8 cellular contexts compared by ENCODE assay signal in the genomic region with DNA sequence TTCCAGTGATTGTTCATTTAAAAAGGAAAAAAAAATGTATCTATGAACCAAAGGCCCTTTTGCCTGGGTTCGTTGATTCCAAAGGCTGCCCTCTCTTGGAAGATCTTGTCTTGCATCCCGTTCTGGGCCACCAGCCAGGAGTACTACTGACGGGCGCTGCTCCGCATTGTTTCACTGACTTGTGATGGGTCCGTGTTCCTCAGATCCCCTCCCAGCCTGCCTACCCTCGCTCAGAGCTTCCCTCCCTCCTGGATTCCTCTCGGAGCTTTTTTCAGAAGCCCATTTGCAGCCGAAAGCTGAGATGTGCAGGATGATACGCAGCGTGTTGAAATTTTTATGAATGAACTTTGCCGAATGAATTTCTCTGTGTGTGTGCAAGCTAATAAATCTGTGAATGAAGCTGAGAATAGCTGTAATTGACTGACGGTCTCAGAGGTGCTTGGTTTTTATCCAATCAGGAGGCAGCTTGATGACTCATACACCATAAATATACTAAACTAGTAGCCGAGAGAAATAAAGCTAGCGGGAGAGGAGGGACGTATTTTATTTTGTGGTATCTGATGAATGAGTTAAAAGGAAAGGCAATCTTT. TPM values are rescaled to one million over a fixed set of nuclear protein-coding genes. Genes with fewer than 3 reads are reported as not detected.
DNase-seq lines count a peak whose midpoint lies in the region; ATAC-seq, FAIRE-seq and TF ChIP-seq lines count a peak whose summit lies in the region.

Gene SHC4, minus strand, starts transcription at position 396 of the 590 bp plus-strand sequence. CDS start 904 bp downstream, outside the sequence.

- no peaks in the 10 kb centered on the region for H3K4me1 ChIP-seq in A549

- CTCF ChIA-PET in A549 (lab: Yijun Ruan, JAX) = interaction anchor here (0.7 to 6.8 kb wide), 12 partner anchors 9 to 601 kb away, joined by 3 to 144 read pairs (median 4); no protein-coding TSS in a partner anchor

- H3K27me3 Mint-ChIP-seq in stimulated activated naive CD8-positive, alpha-beta T cell treated with anti-CD3 and anti-CD28 coated beads, Interleukin-15, Interleukin-2, amounts not matched to agents 100 ng/mL and 50 ng/mL, for 24 hours = peaks cover 41% of the 10 kb centered on the region

- peaks cover 3% of the 10 kb centered on the region for H3K9me3 Mint-ChIP-seq in stimulated activated naive CD8-positive, alpha-beta T cell treated with anti-CD3 and anti-CD28 coated beads, Interleukin-15, Interleukin-2, amounts not matched to agents 100 ng/mL and 50 ng/mL, for 24 hours

- ATAC-seq in A549 = peak; percentile 88 to 89

- TF ChIP-seq RAD21 in A549 (conservative IDR thresholded peaks at IDR 0.05 in 1 of 2, IDR thresholded peaks at IDR 0.05 in 1 of 2) = peak in 1 of 2 experiments; percentile 9; a peak in 1 of 5 replicates

- FAIRE-seq in A549 (lab: Jason Lieb, UNC) (no peak), endometrium (lab: Jason Lieb, UNC) (peak; percentile 46)

- peak within 1 kb of the TSS; percentile 82 for H3K4me3 Mint-ChIP-seq in stimulated activated naive CD8-positive, alpha-beta T cell treated with anti-CD3 and anti-CD28 coated beads, Interleukin-15, Interleukin-2, amounts not matched to agents 100 ng/mL and 50 ng/mL, for 24 hours

- DNase-seq in A549 (ENCODE audit: low read depth in 1 of 2, low spot score in 1 of 2) (peak; percentile 37 to 63), GM10266 (ENCODE audit: extremely low spot score) (peak; percentile 71), Kasumi-1 (lab: John Stamatoyannopoulos, UW) (peak; percentile 25 to 38), SW480 (ENCODE audit: low spot score) (peak; percentile 80), lower leg skin (ENCODE audit: low spot score in 2 of 2) (peak in 1 of 2 donors; percentile 92), activated gamma-delta T cell treated with Interleukin-2 at 50 U/mL for 16 hours (no peak)

- peak within 1 kb of the TSS; percentile 87 for H3K27ac Mint-ChIP-seq in stimulated activated naive CD8-positive, alpha-beta T cell treated with anti-CD3 and anti-CD28 coated beads, Interleukin-15, Interleukin-2, amounts not matched to agents 100 ng/mL and 50 ng/mL, for 24 hours

- H3K36me3 Mint-ChIP-seq in stimulated activated naive CD8-positive, alpha-beta T cell treated with anti-CD3 and anti-CD28 coated beads, Interleukin-15, Interleukin-2, amounts not matched to agents 100 ng/mL and 50 ng/mL, for 24 hours (ENCODE audit: low read depth) = no peaks in the 10 kb centered on the region

- WGBS in A549 (ENCODE audit: missing lambda C conversion rate) = 7% methylated on average over 16 of the region's 16 CpGs
- 0 to 1% methylated on average over 16 of the region's 16 CpGs for WGBS in lower leg skin, 2 donors

- H3K4me3 ChIP-seq in A549 = peak within 1 kb of the TSS; percentile 52
- H3K4me3 ChIP-seq in lower leg skin (ENCODE audit: low read depth, poor library complexity, severe bottlenecking) = peak within 1 kb of the TSS; percentile 21

- H3K9me3 ChIP-seq in A549 = no peaks in the 10 kb centered on the region

- POLR2A ChIA-PET in A549 (lab: Yijun Ruan, JAX) = interaction anchor here (0.7 to 2.4 kb wide), 4 partner anchors 12 to 102 kb away, joined by 3 to 16 read pairs (median 7); partner anchors contain the start of gene EID1

- TF ChIP-seq CTCF in A549 (IDR thresholded peaks at IDR 0.05) = peak; percentile 29
- no peak for TF ChIP-seq CTCF in GM10266 (IDR thresholded peaks at IDR 0.05; ENCODE audit: control insufficient read depth, insufficient read depth, low read depth, missing control alignments)
- no peak for TF ChIP-seq CTCF in lower leg skin (IDR thresholded peaks at IDR 0.05)

- H3K4me1 Mint-ChIP-seq in stimulated activated naive CD8-positive, alpha-beta T cell treated with anti-CD3 and anti-CD28 coated beads, Interleukin-15, Interleukin-2, amounts not matched to agents 100 ng/mL and 50 ng/mL, for 24 hours (ENCODE audit: low read depth) = peaks cover 57% of the 10 kb centered on the region

- TF ChIP-seq EP300 in A549 (IDR thresholded peaks at IDR 0.05) = no peak

- TF ChIP-seq POLR2A in A549 (IDR thresholded peaks at IDR 0.05; ENCODE audit: low read length) (no peak), lower leg skin (IDR thresholded peaks at IDR 0.05) (no peak)

- intact Hi-C loops in lower leg skin (cut with DNase I; ENCODE audit: low total_unique reads) = no loop called here

- peak within 1 kb of the TSS; percentile 49 to 75; a peak in 5 of 6 replicates for H3K27ac ChIP-seq in A549

- H3K4me2 ChIP-seq in A549 = peak within 1 kb of the TSS; percentile 92

TF ChIP-seq in A549, 52 proteins besides CTCF, POLR2A, EP300 and RAD21:
- TF ChIP-seq SMC3 (IDR thresholded peaks at IDR 0.05) = peak; percentile 39; the same call in 1 of the 3 replicates
- no peak for TF ChIP-seq FOSL2 (IDR thresholded peaks at IDR 0.05)
- TF ChIP-seq FOSL2 (CRISPR knock-in tag; IDR thresholded peaks at IDR 0.05) = peak; percentile 88
- TF ChIP-seq CBX2 (IDR thresholded peaks at IDR 0.05; ENCODE audit: borderline replicate concordance, low read depth) = no peak

RNA-seq across cellular contexts. Expression of gene SHC4, which starts in this region (rescaled TPM):
- polyA plus RNA-seq in A549 (2011; rRNA removed) (0.16 and 0.17 TPM in 2 replicates), A549 (2017; fragmentation: RNase III; extraction: RNeasy Plus Mini Kit Qiagen cat#74134 plus additional on column Dnase treatment) (0.08 to 0.30 TPM (median 0.20 TPM) in 3 replicates)
- 0.04 and 0.09 TPM in 2 replicates for polyA plus RNA-seq in A549 (2012; cell fraction: cytosol; rRNA removed)
- polyA plus RNA-seq in A549 (2012; cell fraction: nucleus; rRNA removed) = 0.10 TPM in 2 replicates
- polyA minus RNA-seq in A549 (2011; rRNA and poly(A)+ RNA removed) = 0.21 and 0.58 TPM in 2 replicates
- 1 to 10 TPM in 2 of 4 donors, under 1 TPM in 2; 0.63 to 4.7 (median 1.6) TPM for total RNA-seq in lower leg skin

Comparison
In these comparisons a context has a peak if more than half of its experiments do, and no peak if none do; other contexts are left out.
1. Peak in DNase-seq, ATAC-seq, H3K4me3 ChIP-seq, H3K27ac ChIP-seq and H3K4me2 ChIP-seq in A549; RNA of the gene not detected or under 1 TPM.